ENCODE assay signal across 8 cellular contexts in the genomic region with DNA sequence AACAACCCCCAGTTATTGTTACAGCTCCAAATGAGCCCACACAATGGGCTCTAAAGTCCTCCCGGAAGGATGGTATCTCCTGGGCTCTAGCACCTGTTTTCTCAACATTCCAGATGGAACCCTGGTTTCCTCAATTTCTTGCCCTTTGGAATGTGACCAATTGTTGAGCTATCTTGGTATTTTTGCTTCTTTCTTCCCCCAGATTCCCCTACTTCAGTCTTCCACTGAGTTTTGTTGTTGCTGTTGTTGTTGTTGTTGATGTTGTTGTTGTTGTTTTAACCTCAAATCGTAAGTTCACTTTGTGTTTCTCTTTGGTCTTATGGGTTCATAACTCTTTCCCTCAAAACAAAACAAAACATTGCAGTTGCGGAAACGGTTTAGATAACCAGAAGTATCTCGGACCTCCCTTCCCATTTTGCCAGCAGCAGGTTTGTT. TPM values are rescaled to one million over a fixed set of nuclear protein-coding genes. Genes with fewer than 3 reads are reported as not detected.
DNase-seq lines count a peak whose midpoint lies in the region; ATAC-seq and TF ChIP-seq lines count a peak whose summit lies in the region.

No MANE protein-coding gene starts in this region.

- no peaks in the 10 kb centered on the region for H3K27me3 Mint-ChIP-seq in osteocyte (ENCODE audit: unreplicated experiment)

- peaks cover 2% of the 10 kb centered on the region for H3K36me3 Mint-ChIP-seq in osteocyte (ENCODE audit: unreplicated experiment)

- H3K9me3 ChIP-seq in NT2/D1 (ENCODE audit: insufficient read depth, low read length) (no peaks in the 10 kb centered on the region), endocrine pancreas (ENCODE audit: control insufficient read depth, low read length) (no peaks in the 10 kb centered on the region)

- peaks cover 26% of the 10 kb centered on the region for H3K4me1 Mint-ChIP-seq in osteocyte (ENCODE audit: unreplicated experiment)

- no peak for DNase-seq in NT2/D1 (ENCODE audit: low read depth, low spot score)
- no peak for DNase-seq in osteocyte (ENCODE audit: extremely low spot score, unreplicated experiment)
- DNase-seq in NCI-H774 (lab: John Stamatoyannopoulos, UW), result no peak
- DNase-seq in NCI-H345 (lab: John Stamatoyannopoulos, UW), result no peak
- DNase-seq in T1000 (lab: John Stamatoyannopoulos, UW), result no peak

- H3K4me3 Mint-ChIP-seq in osteocyte (ENCODE audit: unreplicated experiment), result peak overlapping the region; percentile 93

- H3K9ac ChIP-seq in NT2/D1 (ENCODE audit: insufficient read length, low read depth), result peak overlapping the region; percentile 70
- H3K9ac ChIP-seq in endocrine pancreas (ENCODE audit: control insufficient read depth, insufficient read depth, low read length), result peak overlapping the region; percentile 54

- no peaks in the 10 kb centered on the region for H3K4me1 ChIP-seq in NT2/D1 (ENCODE audit: insufficient read depth, insufficient read length)
- peaks cover 8% of the 10 kb centered on the region for H3K4me1 ChIP-seq in endocrine pancreas (ENCODE audit: control insufficient read depth, insufficient read depth, low read length)

- peaks cover 34% of the 10 kb centered on the region for H3K36me3 ChIP-seq in NT2/D1 (ENCODE audit: insufficient read depth, insufficient read length, low read length)
- no peaks in the 10 kb centered on the region for H3K36me3 ChIP-seq in endocrine pancreas (ENCODE audit: control insufficient read depth, insufficient read depth, low read length)

- H3K27me3 ChIP-seq in NT2/D1 (ENCODE audit: insufficient read depth, insufficient read length) (no peaks in the 10 kb centered on the region), endocrine pancreas (ENCODE audit: control insufficient read depth, insufficient read depth, low read length) (no peaks in the 10 kb centered on the region)

- no peaks in the 10 kb centered on the region for H3K9me3 Mint-ChIP-seq in osteocyte (ENCODE audit: unreplicated experiment)

- H3K4me3 ChIP-seq in NT2/D1 (ENCODE audit: insufficient read length, low read depth) (peak overlapping the region; percentile 90), endocrine pancreas (ENCODE audit: control insufficient read depth, insufficient read depth, low read length) (peak overlapping the region; percentile 82)

- peak overlapping the region; percentile 94 for H3K27ac Mint-ChIP-seq in osteocyte (ENCODE audit: unreplicated experiment)

- ATAC-seq in GM18870 (IDR thresholded peaks at IDR 0.05; ENCODE audit: unreplicated experiment), result peak; percentile 11
- ATAC-seq in GM21390 (IDR thresholded peaks at IDR 0.05; ENCODE audit: unreplicated experiment), result no peak

- TF ChIP-seq CTCF in osteocyte (IDR thresholded peaks at IDR 0.05), result no peak

RNA-seq across cellular contexts. Expression of a gene that starts 0.8 kb away (rescaled TPM):
- total RNA-seq in osteocyte, result 67.3 and 72.2 TPM in 2 replicates

RNA-seq across cellular contexts. Expression of a gene that starts 12.9 kb away (rescaled TPM):
- total RNA-seq in osteocyte, result 0.89 and 1.0 TPM in 2 replicates

RNA-seq across cellular contexts. Expression of a gene that starts 34.5 kb away (rescaled TPM):
- total RNA-seq in osteocyte, result 66.5 and 83.3 TPM in 2 replicates
